26 cellular contexts compared by ENCODE assay signal in genomic region chr10:130378556-130379400, GRCh38.
A peak's percentile ranks its signal among the peaks of the same experiment; 100 is the strongest.
DNase-seq lines count a peak whose midpoint lies in the region; ATAC-seq and TF ChIP-seq lines count a peak whose summit lies in the region.
"Had no signal": no experiment of that assay in that cellular context is flagged by ENCODE, and none has a peak within 500 bp of the region (broad histone marks: within the 10 kb centered on the region; RNA-seq: fewer than 3 reads in every experiment).

No MANE protein-coding gene starts in this region.

- H3K4me3 ChIP-seq in left ventricle myocardium inferior (no peak overlapping the region), Panc1 (ENCODE audit: low read depth in 2 of 2, low read length in 2 of 2) (no peak overlapping the region)
- no peak overlapping the region for H3K4me3 ChIP-seq in CD8-positive, alpha-beta memory T cell (ENCODE audit: low read length)
- H3K4me3 ChIP-seq: BLaER1, HAP-1, ovary, thoracic aorta had no signal

- H3K27ac ChIP-seq in left ventricle myocardium inferior (replicated peaks) (no peak overlapping the region), Panc1 (ENCODE audit: low read length) (no peak overlapping the region)
- H3K27ac ChIP-seq in CD8-positive, alpha-beta memory T cell (ENCODE audit: low read depth, low read length) = no peak overlapping the region
- H3K27ac ChIP-seq: BLaER1, HL-60, ovary, thoracic aorta had no signal

- ATAC-seq in Panc1 = peak; percentile 58; the same call in 1 of the 2 replicates
- ATAC-seq: activated T-helper 17 cell treated with anti-CD3 and anti-CD28 coated beads, Interleukin-2, amount 50 U/mL, for 72 hours; WTC11 had no signal

- no TSS peak for BruUV-seq in Panc1 (replicated peaks; lab: Mats Ljungman, UMichigan)

- H3K4me1 ChIP-seq in left ventricle myocardium inferior (no peaks in the 10 kb centered on the region), Panc1 (ENCODE audit: control insufficient read depth, insufficient read depth, low read length) (no peaks in the 10 kb centered on the region)
- no peaks in the 10 kb centered on the region for H3K4me1 ChIP-seq in CD8-positive, alpha-beta memory T cell (ENCODE audit: insufficient read depth, low read length)
- H3K4me1 ChIP-seq: HAP-1 had no signal

- TF ChIP-seq CTCF in left ventricle myocardium inferior (IDR thresholded peaks at IDR 0.05; ENCODE audit: borderline replicate concordance) (no peak), Panc1 (IDR thresholded peaks at IDR 0.05) (no peak; the same call in 1 of the 2 replicates), type B pancreatic cell (conservative IDR thresholded peaks at IDR 0.05) (peak; percentile 53)

- no peak overlapping the region for H3K4me3 Mint-ChIP-seq in type B pancreatic cell
- H3K4me3 Mint-ChIP-seq in CD8-positive, alpha-beta memory T cell = no peak overlapping the region
- H3K4me3 Mint-ChIP-seq: activated naive CD4-positive, alpha-beta T cell treated with anti-CD3 and anti-CD28 coated beads, Interleukin-2, amount 50 U/mL, for 24 hours; activated T-helper 17 cell treated with anti-CD3 and anti-CD28 coated beads, Interleukin-2, amount 50 U/mL, for 72 hours; dendritic cell treated with granulocyte-macrophage colony-stimulating factor and Interleukin-4, amounts not matched to agents 40 ng/mL and 50 ng/mL, for 4 days; naive B cell; WTC11 had no signal

- no peak overlapping the region for H3K27ac Mint-ChIP-seq in type B pancreatic cell
- H3K27ac Mint-ChIP-seq in CD8-positive, alpha-beta memory T cell = no peak overlapping the region
- H3K27ac Mint-ChIP-seq: activated naive CD4-positive, alpha-beta T cell treated with anti-CD3 and anti-CD28 coated beads, Interleukin-2, amount 50 U/mL, for 24 hours; activated T-helper 17 cell treated with anti-CD3 and anti-CD28 coated beads, Interleukin-2, amount 50 U/mL, for 72 hours; dendritic cell treated with granulocyte-macrophage colony-stimulating factor and Interleukin-4, amounts not matched to agents 40 ng/mL and 50 ng/mL, for 4 days; naive B cell; WTC11 had no signal

- DNase-seq in cardiac septum (ENCODE audit: low spot score) = peak; percentile 60
- DNase-seq in left ventricle myocardium inferior = no peak
- DNase-seq in Panc1 (ENCODE audit: low read depth, low spot score) = no peak
- DNase-seq in left kidney (ENCODE audit: low read depth, low spot score) = peak; percentile 75
- DNase-seq in type B pancreatic cell (ENCODE audit: extremely low spot score, unreplicated experiment) = no peak
- no peak for DNase-seq in T-helper 1 cell
- DNase-seq in CD8-positive, alpha-beta memory T cell = no peak
- DNase-seq in T1000 (lab: John Stamatoyannopoulos, UW) = no peak
- DNase-seq: activated CD4-positive, alpha-beta T cell treated with anti-CD3 and anti-CD28 coated beads, Interleukin-2, amount 50 U/mL, for 4 hours; activated CD8-positive, alpha-beta memory T cell treated with anti-CD3 and anti-CD28 coated beads, Interleukin-2, amount 50 U/mL, for 4 hours; central memory CD4-positive, alpha-beta T cell; naive B cell; NCI-H1417 treated with DMSO at 0.1 percent for 48 hours; NCI-H2107; NCI-H446 treated with DMSO at 0.1 percent for 48 hours; ovary; stimulated activated CD4-positive, alpha-beta T cell treated with anti-CD3 and anti-CD28 coated beads, Interleukin-4, amount 100 ng/mL, for 1 hour; stimulated activated naive CD4-positive, alpha-beta T cell had no signal

- intact Hi-C loops in cardiac septum (cut with DNase I) (no loop called here), left ventricle myocardium inferior (cut with micrococcal nuclease) (no loop called here), Panc1 (cut with micrococcal nuclease; ENCODE audit: unreplicated experiment) (no loop called here)

- CTCF ChIA-PET in Panc1 (lab: Charles Lee) = no interaction called here
- CTCF ChIA-PET in CD8-positive, alpha-beta memory T cell (lab: Charles Lee) = no interaction called here

- H3K36me3 ChIP-seq in left ventricle myocardium inferior = no peaks in the 10 kb centered on the region
- H3K36me3 ChIP-seq in Panc1 (ENCODE audit: control insufficient read depth, insufficient read depth, low read length) = no peaks in the 10 kb centered on the region
- no peaks in the 10 kb centered on the region for H3K36me3 ChIP-seq in CD8-positive, alpha-beta memory T cell (ENCODE audit: insufficient read depth, low read length)
- H3K36me3 ChIP-seq: BLaER1, HAP-1, ovary, thoracic aorta had no signal

- H3K36me3 Mint-ChIP-seq in type B pancreatic cell = no peaks in the 10 kb centered on the region
- no peaks in the 10 kb centered on the region for H3K36me3 Mint-ChIP-seq in CD8-positive, alpha-beta memory T cell
- H3K36me3 Mint-ChIP-seq: activated naive CD4-positive, alpha-beta T cell treated with anti-CD3 and anti-CD28 coated beads, Interleukin-2, amount 50 U/mL, for 24 hours had no signal

- no peaks in the 10 kb centered on the region for H3K4me1 Mint-ChIP-seq in type B pancreatic cell (ENCODE audit: unreplicated experiment)
- no peaks in the 10 kb centered on the region for H3K4me1 Mint-ChIP-seq in CD8-positive, alpha-beta memory T cell
- H3K4me1 Mint-ChIP-seq: activated naive CD4-positive, alpha-beta T cell treated with anti-CD3 and anti-CD28 coated beads, Interleukin-2, amount 50 U/mL, for 24 hours; activated T-helper 17 cell treated with anti-CD3 and anti-CD28 coated beads, Interleukin-2, amount 50 U/mL, for 72 hours; naive B cell; WTC11 had no signal

- H3K27me3 ChIP-seq in left ventricle myocardium inferior (ENCODE audit: low read depth) = peaks cover 63% of the 10 kb centered on the region
- H3K27me3 ChIP-seq in Panc1 (ENCODE audit: control insufficient read depth, insufficient read depth, low read length) = no peaks in the 10 kb centered on the region; the same call in 1 of the 2 replicates
- H3K27me3 ChIP-seq in CD8-positive, alpha-beta memory T cell (ENCODE audit: insufficient read depth, low read length, poor library complexity, severe bottlenecking) = no peaks in the 10 kb centered on the region
- H3K27me3 ChIP-seq: BLaER1, ovary had no signal

- no peaks in the 10 kb centered on the region for H3K27me3 Mint-ChIP-seq in type B pancreatic cell
- peaks cover under 1 to 3% of the 10 kb centered on the region in 2 donors for H3K27me3 Mint-ChIP-seq in CD8-positive, alpha-beta memory T cell
- H3K27me3 Mint-ChIP-seq: dendritic cell treated with granulocyte-macrophage colony-stimulating factor and Interleukin-4, amounts not matched to agents 40 ng/mL and 50 ng/mL, for 4 days had no signal

- no peaks in the 10 kb centered on the region for H3K9me3 Mint-ChIP-seq in type B pancreatic cell
- H3K9me3 Mint-ChIP-seq in CD8-positive, alpha-beta memory T cell = peaks cover 0 to 16% (median 2%) of the 10 kb centered on the region in 5 donors
- H3K9me3 Mint-ChIP-seq: activated naive CD4-positive, alpha-beta T cell treated with anti-CD3 and anti-CD28 coated beads, Interleukin-2, amount 50 U/mL, for 24 hours had no signal

- POLR2A ChIA-PET in Panc1 (lab: Charles Lee) = no interaction called here
- POLR2A ChIA-PET in CD8-positive, alpha-beta memory T cell (lab: Charles Lee) = no interaction called here

- peaks cover 16% of the 10 kb centered on the region for H3K9me3 ChIP-seq in left ventricle myocardium inferior (replicated peaks)
- peaks cover 3% of the 10 kb centered on the region; the same call in 1 of the 2 replicates for H3K9me3 ChIP-seq in Panc1 (ENCODE audit: control insufficient read depth, insufficient read depth, low read depth, low read length)
- H3K9me3 ChIP-seq in CD8-positive, alpha-beta memory T cell (ENCODE audit: low read length) = no peaks in the 10 kb centered on the region
- H3K9me3 ChIP-seq: HAP-1, ovary, thoracic aorta had no signal

- in situ Hi-C loops in Panc1 (cut with HindIII; ENCODE audit: low pct_unique_long_range_greater_than_20kb, low sequenced_read_pairs) = no loop called here

Comparison
In these comparisons a context has a peak if more than half of its experiments do, and no peak if none do; other contexts are left out.
1. DNase-seq: peak in cardiac septum (single experiment) and left kidney (single experiment); none in left ventricle myocardium inferior (single experiment), Panc1 (single experiment), type B pancreatic cell (single experiment), T-helper 1 cell (0 of 5), CD8-positive, alpha-beta memory T cell (0 of 5) and T1000 (single experiment).